In the genomic region with DNA sequence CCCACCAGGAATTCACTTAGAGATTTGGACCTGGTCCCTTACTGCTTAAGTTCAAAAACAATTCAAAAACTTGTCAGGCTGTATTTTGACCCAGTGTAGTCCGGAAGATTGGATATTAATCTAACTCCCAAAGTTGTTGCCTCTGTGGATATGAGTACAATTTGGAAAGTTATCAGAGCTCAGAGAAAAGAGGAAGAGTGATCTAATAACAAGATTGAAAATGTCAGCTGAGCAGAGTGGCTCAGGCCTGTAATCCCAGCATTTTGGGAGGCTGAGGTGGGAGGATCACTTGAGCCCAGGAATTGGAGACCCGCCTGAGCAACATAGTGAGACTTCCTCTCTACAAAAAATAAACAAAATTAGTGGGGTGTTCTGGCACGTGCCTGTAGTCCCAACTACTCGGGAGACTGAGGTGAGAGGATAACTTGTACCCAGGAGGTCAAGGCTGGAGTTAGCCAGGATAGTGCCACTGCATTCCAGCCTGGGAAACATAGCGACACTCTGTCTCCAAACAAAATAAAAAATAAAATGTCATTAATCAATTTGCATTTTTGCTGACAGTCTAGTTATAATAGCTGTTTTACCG, we compare ENCODE assay signal across 8 cellular contexts. TPM values are rescaled to one million over a fixed set of nuclear protein-coding genes. Genes with fewer than 3 reads are reported as not detected.
A peak's percentile ranks its signal among the peaks of the same experiment; 100 is the strongest.
DNase-seq lines count a peak whose midpoint lies in the region; ATAC-seq and TF ChIP-seq lines count a peak whose summit lies in the region.

No MANE protein-coding gene starts in this region.

- H3K4me1 ChIP-seq in CD8-positive, alpha-beta memory T cell (ENCODE audit: insufficient read depth, low read length), result peaks cover 60% of the 10 kb centered on the region
- peaks cover 0 to 49% (median 26%) of the 10 kb centered on the region in 4 donors for H3K4me1 ChIP-seq in Peyer's patch

- ATAC-seq in GM21360 (IDR thresholded peaks at IDR 0.05; ENCODE audit: unreplicated experiment) (no peak), GM19351 (IDR thresholded peaks at IDR 0.05; ENCODE audit: unreplicated experiment) (no peak), GM18519 (IDR thresholded peaks at IDR 0.05; ENCODE audit: low FRiP score, unreplicated experiment) (no peak)
- ATAC-seq in activated CD4-positive, CD25-positive, alpha-beta regulatory T cell treated with anti-CD3 and anti-CD28 coated beads, Interleukin-2, amount 50 U/mL, for 24 hours, result no peak

- H3K27me3 ChIP-seq in CD8-positive, alpha-beta memory T cell (ENCODE audit: insufficient read depth, low read length, poor library complexity, severe bottlenecking), result no peaks in the 10 kb centered on the region
- H3K27me3 ChIP-seq in Peyer's patch, result no peaks in the 10 kb centered on the region

- H3K36me3 ChIP-seq in CD8-positive, alpha-beta memory T cell (ENCODE audit: insufficient read depth, low read length), result peaks cover 18% of the 10 kb centered on the region
- H3K36me3 ChIP-seq in Peyer's patch, result peaks cover 0 to 27% (median 0%) of the 10 kb centered on the region in 3 donors

- H3K4me3 Mint-ChIP-seq in CD8-positive, alpha-beta memory T cell, result peak overlapping the region in 5 of 7 donors; percentile 2 to 98 (median 69)
- H3K4me3 Mint-ChIP-seq in endothelial cell (ENCODE audit: unreplicated experiment), result peak overlapping the region; percentile 22

- no peak overlapping the region for H3K4me3 ChIP-seq in CD8-positive, alpha-beta memory T cell (ENCODE audit: low read length)
- H3K4me3 ChIP-seq in Peyer's patch, result no peak overlapping the region
- no peak overlapping the region for H3K4me3 ChIP-seq in skin epidermis

- no peaks in the 10 kb centered on the region for H3K9me3 ChIP-seq in CD8-positive, alpha-beta memory T cell (ENCODE audit: low read length)
- H3K9me3 ChIP-seq in Peyer's patch, result no peaks in the 10 kb centered on the region

- peaks cover 45 to 71% (median 64%) of the 10 kb centered on the region in 3 donors for H3K4me1 Mint-ChIP-seq in CD8-positive, alpha-beta memory T cell
- H3K4me1 Mint-ChIP-seq in endothelial cell (ENCODE audit: unreplicated experiment), result peaks cover 14% of the 10 kb centered on the region

- H3K27ac Mint-ChIP-seq in CD8-positive, alpha-beta memory T cell, result peak overlapping the region; percentile 81 to 97 (median 87)
- no peak overlapping the region for H3K27ac Mint-ChIP-seq in endothelial cell (ENCODE audit: unreplicated experiment)

- no peak overlapping the region for H3K27ac ChIP-seq in CD8-positive, alpha-beta memory T cell (ENCODE audit: low read depth, low read length)
- H3K27ac ChIP-seq in Peyer's patch, result peak overlapping the region; percentile 28 to 98 (median 44)
- peak overlapping the region in 11 of 21 experiments; percentile 11 to 66 (median 38) for H3K27ac ChIP-seq in skin epidermis

- H3K9me3 Mint-ChIP-seq in CD8-positive, alpha-beta memory T cell, result no peaks in the 10 kb centered on the region
- no peaks in the 10 kb centered on the region for H3K9me3 Mint-ChIP-seq in endothelial cell (ENCODE audit: unreplicated experiment)

- no peak for DNase-seq in CD8-positive, alpha-beta memory T cell
- DNase-seq in Peyer's patch (peak in 1 of 3 donors; percentile 34), endothelial cell (ENCODE audit: low spot score) (no peak)

- peaks cover 0 to 41% (median 4%) of the 10 kb centered on the region in 3 donors for H3K36me3 Mint-ChIP-seq in CD8-positive, alpha-beta memory T cell
- peaks cover 5% of the 10 kb centered on the region for H3K36me3 Mint-ChIP-seq in endothelial cell (ENCODE audit: low read depth, unreplicated experiment)

- peaks cover 0 to 3% of the 10 kb centered on the region in 2 donors for H3K27me3 Mint-ChIP-seq in CD8-positive, alpha-beta memory T cell
- peaks cover 3% of the 10 kb centered on the region for H3K27me3 Mint-ChIP-seq in endothelial cell (ENCODE audit: unreplicated experiment)

- CTCF ChIA-PET in CD8-positive, alpha-beta memory T cell (lab: Charles Lee), result interaction anchor here (1.0 to 1.9 kb wide), 3 partner anchors 56 to 171 kb away, joined by 3 to 9 read pairs (median 7); no protein-coding TSS in a partner anchor

- TF ChIP-seq CTCF in Peyer's patch (IDR thresholded peaks at IDR 0.05), result no peak
- TF ChIP-seq CTCF in endothelial cell (IDR thresholded peaks at IDR 0.05; ENCODE audit: unreplicated experiment), result no peak

- TF ChIP-seq POLR2A in Peyer's patch (IDR thresholded peaks at IDR 0.05), result no peak

- POLR2A ChIA-PET in CD8-positive, alpha-beta memory T cell (lab: Charles Lee), result no interaction called here

RNA-seq across cellular contexts. Expression of a gene that starts 3.2 kb away (rescaled TPM):
- total RNA-seq in CD8-positive, alpha-beta memory T cell, result 10 to 100 TPM; 36.3 to 43.2 TPM
- 19.1 TPM for polyA plus RNA-seq in CD8-positive, alpha-beta memory T cell
- total RNA-seq in Peyer's patch, result 10 to 100 TPM in 3 of 4 donors, 1 to 10 TPM in 1; 9.7 to 48.7 (median 21.5) TPM
- 32.1 TPM for total RNA-seq in endothelial cell (ENCODE audit: unreplicated experiment)

RNA-seq across cellular contexts. Expression of a gene that starts 3.5 kb away (rescaled TPM):
- 10 to 100 TPM; 68.1 to 78.3 TPM for total RNA-seq in CD8-positive, alpha-beta memory T cell
- 329 TPM for polyA plus RNA-seq in CD8-positive, alpha-beta memory T cell
- 10 to 100 TPM; 55.0 to 73.4 (median 60.6) TPM for total RNA-seq in Peyer's patch
- total RNA-seq in endothelial cell (ENCODE audit: unreplicated experiment), result 56.7 TPM

RNA-seq across cellular contexts. Expression of a gene that starts 54.4 kb away (rescaled TPM):
- 100 to 1,000 TPM; 144 to 156 TPM for total RNA-seq in CD8-positive, alpha-beta memory T cell
- 183 TPM for polyA plus RNA-seq in CD8-positive, alpha-beta memory T cell
- total RNA-seq in Peyer's patch (100 to 1,000 TPM in 3 of 4 donors, 10 to 100 TPM in 1; 80.6 to 275 (median 123) TPM), endothelial cell (ENCODE audit: unreplicated experiment) (32.4 TPM)
